In the genomic region with DNA sequence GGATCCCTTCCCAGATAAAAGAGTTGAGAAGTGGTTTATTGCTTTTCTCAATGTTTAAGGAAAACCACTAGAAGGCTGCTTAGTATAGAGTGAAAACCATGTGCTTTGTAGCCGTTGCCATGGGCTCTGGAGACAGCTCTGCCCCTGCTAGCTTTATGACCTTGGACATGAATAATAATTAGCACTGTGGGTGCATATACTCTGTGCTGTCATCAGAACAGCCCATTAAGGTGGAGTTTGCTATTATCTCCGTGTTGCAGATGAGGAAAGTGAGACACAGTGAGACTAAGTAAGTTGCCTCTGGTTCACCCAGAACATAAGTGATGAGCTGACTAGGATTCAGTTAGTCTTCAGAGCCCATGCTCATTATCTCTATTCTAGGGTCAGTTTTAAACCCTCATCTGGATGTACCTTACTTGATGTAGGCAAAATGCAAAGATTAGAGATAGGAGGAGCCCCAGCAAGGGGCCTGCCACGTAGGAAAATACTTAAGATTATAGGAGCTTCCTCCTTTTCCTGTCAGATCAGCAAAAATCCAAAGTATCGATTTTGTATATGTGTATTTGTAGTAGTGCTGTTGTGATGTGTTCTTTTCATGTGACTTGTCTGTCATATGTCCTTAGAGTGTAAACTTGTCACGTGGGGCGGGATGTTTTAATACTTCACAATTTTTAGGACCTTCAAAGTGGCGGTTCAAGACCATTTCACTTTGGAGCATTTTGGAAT, we compare ENCODE assay signal across 15 cellular contexts.
DNase-seq lines count a peak whose midpoint lies in the region; ATAC-seq and TF ChIP-seq lines count a peak whose summit lies in the region.
"Had no signal": no experiment of that assay in that cellular context is flagged by ENCODE, and none has a peak within 500 bp of the region (broad histone marks: within the 10 kb centered on the region; RNA-seq: fewer than 3 reads in every experiment).

No MANE protein-coding gene starts in this region.

- no peak overlapping the region for H3K27ac ChIP-seq in sigmoid colon
- H3K27ac ChIP-seq: BLaER1, SK-N-MC had no signal

- ATAC-seq in GM18907 (IDR thresholded peaks at IDR 0.05; ENCODE audit: unreplicated experiment): peak; percentile 50
- ATAC-seq in GM21786 (IDR thresholded peaks at IDR 0.05; ENCODE audit: unreplicated experiment): peak; percentile 43
- ATAC-seq in HG03280 (IDR thresholded peaks at IDR 0.05; ENCODE audit: unreplicated experiment): peak; percentile 49
- no peak for ATAC-seq in memory B cell (ENCODE audit: low read depth)

- H3K9me3 Mint-ChIP-seq in memory B cell: no peaks in the 10 kb centered on the region
- peaks cover 5% of the 10 kb centered on the region for H3K9me3 Mint-ChIP-seq in activated T-cell treated with anti-CD3 and anti-CD28 coated beads, Interleukin-2, amount 50 U/mL, for 24 hours

- H3K27ac Mint-ChIP-seq in memory B cell: no peak overlapping the region
- H3K27ac Mint-ChIP-seq in activated T-cell treated with anti-CD3 and anti-CD28 coated beads, Interleukin-2, amount 50 U/mL, for 24 hours: no peak overlapping the region

- peaks cover 0 to 1% (median under 1%) of the 10 kb centered on the region in 4 donors for H3K4me1 ChIP-seq in sigmoid colon
- H3K4me1 ChIP-seq: BLaER1 had no signal

- H3K4me1 Mint-ChIP-seq in memory B cell: peaks cover 23% of the 10 kb centered on the region
- peaks cover 43% of the 10 kb centered on the region for H3K4me1 Mint-ChIP-seq in activated T-cell treated with anti-CD3 and anti-CD28 coated beads, Interleukin-2, amount 50 U/mL, for 24 hours (ENCODE audit: low read depth)

- peak overlapping the region; percentile 8 for H3K4me3 Mint-ChIP-seq in memory B cell
- H3K4me3 Mint-ChIP-seq in activated T-cell treated with anti-CD3 and anti-CD28 coated beads, Interleukin-2, amount 50 U/mL, for 24 hours: no peak overlapping the region

- no peak for TF ChIP-seq CTCF in sigmoid colon (IDR thresholded peaks at IDR 0.05)

- H3K36me3 Mint-ChIP-seq in memory B cell: peaks cover 24% of the 10 kb centered on the region
- H3K36me3 Mint-ChIP-seq in activated T-cell treated with anti-CD3 and anti-CD28 coated beads, Interleukin-2, amount 50 U/mL, for 24 hours (ENCODE audit: low read depth): peaks cover 52% of the 10 kb centered on the region

- no peak for DNase-seq in memory B cell (ENCODE audit: low spot score in 2 of 2)
- DNase-seq in sigmoid colon: no peak
- no peak for DNase-seq in stimulated activated naive CD4-positive, alpha-beta T cell (lab: John Stamatoyannopoulos, UW)
- no peak for DNase-seq in GM19240 (ENCODE audit: insufficient read length, low spot score)
- DNase-seq in activated T-cell treated with anti-CD3 and anti-CD28 coated beads, Interleukin-2, amount 50 U/mL, for 24 hours: no peak
- DNase-seq: activated CD4-positive, alpha-beta T cell treated with anti-CD3 and anti-CD28 coated beads for 1 hour; activated gamma-delta T cell; caudate nucleus; GF-D8; NCI-H748 treated with DMSO at 0.1 percent for 48 hours had no signal

- TF ChIP-seq EP300 in sigmoid colon (IDR thresholded peaks at IDR 0.05): no peak

- H3K4me3 ChIP-seq in sigmoid colon: no peak overlapping the region
- H3K4me3 ChIP-seq: BLaER1, SK-N-MC had no signal

- H3K36me3 ChIP-seq in sigmoid colon: no peaks in the 10 kb centered on the region

- peak in 1 of 2 donors; percentile 15 for TF ChIP-seq POLR2A in sigmoid colon (IDR thresholded peaks at IDR 0.05)

- H3K9me3 ChIP-seq in sigmoid colon: no peaks in the 10 kb centered on the region

- H3K27me3 ChIP-seq in sigmoid colon: no peaks in the 10 kb centered on the region
- H3K27me3 ChIP-seq: BLaER1 had no signal

- no peaks in the 10 kb centered on the region for H3K27me3 Mint-ChIP-seq in memory B cell
- no peaks in the 10 kb centered on the region for H3K27me3 Mint-ChIP-seq in activated T-cell treated with anti-CD3 and anti-CD28 coated beads, Interleukin-2, amount 50 U/mL, for 24 hours

- WGBS in sigmoid colon, 2 donors: 90 to 91% methylated on average over 7 of the region's 7 CpGs

- intact Hi-C loops in sigmoid colon (cut with DNase I): no loop called here
